29 cellular contexts compared by ENCODE assay signal in the genomic region with DNA sequence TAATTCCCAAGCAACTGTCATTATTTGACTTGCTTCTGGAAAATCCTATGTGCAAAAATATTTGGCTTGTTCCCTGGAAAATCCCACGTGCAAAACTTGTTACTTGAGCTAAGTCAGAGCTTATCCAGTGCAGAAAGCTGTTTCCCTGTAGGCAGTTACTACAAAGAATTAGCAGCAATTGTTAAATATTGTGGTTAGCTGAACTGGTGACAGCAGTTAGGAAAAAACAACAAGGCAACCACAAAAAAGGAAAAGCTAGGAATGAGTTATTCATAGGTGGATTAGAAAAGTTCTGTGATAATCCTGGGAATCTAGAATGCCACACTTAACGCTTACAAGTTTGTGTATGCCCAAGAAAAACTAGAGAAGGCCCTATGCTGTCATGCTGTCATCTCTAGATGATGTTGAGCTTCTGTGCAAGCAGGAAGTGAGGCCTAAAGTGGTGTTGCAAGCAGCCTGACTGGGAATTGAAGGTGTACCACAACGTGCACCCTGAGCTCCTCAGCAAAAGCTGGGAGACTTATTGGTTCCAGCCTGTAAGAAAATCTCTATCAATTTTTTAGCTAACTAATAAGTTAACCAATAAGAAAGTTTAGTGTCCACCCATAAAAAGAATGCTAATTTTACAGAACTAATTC.
DNase-seq lines count a peak whose midpoint lies in the region; ATAC-seq, FAIRE-seq and TF ChIP-seq lines count a peak whose summit lies in the region.
"Had no signal": no experiment of that assay in that cellular context is flagged by ENCODE, and none has a peak within 500 bp of the region (broad histone marks: within the 10 kb centered on the region; RNA-seq: fewer than 3 reads in every experiment).

No MANE protein-coding gene starts in this region.

- no peak overlapping the region for H3K4me2 ChIP-seq in astrocyte (ENCODE audit: low read length)

- no peaks in the 10 kb centered on the region for H3K9me3 Mint-ChIP-seq in activated CD4-positive, alpha-beta T cell treated with anti-CD3 and anti-CD28 coated beads for 36 hours (ENCODE audit: low read depth)
- H3K9me3 Mint-ChIP-seq in astrocyte (ENCODE audit: unreplicated experiment), result no peaks in the 10 kb centered on the region
- H3K9me3 Mint-ChIP-seq: activated CD8-positive, alpha-beta T cell treated with anti-CD3 and anti-CD28 coated beads for 36 hours; activated naive CD4-positive, alpha-beta T cell treated with anti-CD3 and anti-CD28 coated beads, Interleukin-2, amount 50 U/mL, for 24 hours; activated T-helper 2 cell treated with anti-CD3 and anti-CD28 coated beads, Interferon-gamma antibody, Interleukin-2, Interleukin-4, amounts not matched to agents 10 μg/mL and 5 μg/mL and 100 μg/mL, durations not matched to agents 14 hours and 24 hours and 36 hours; CD4-positive, alpha-beta memory T cell; stimulated activated naive CD8-positive, alpha-beta T cell treated with anti-CD3 and anti-CD28 coated beads, Interleukin-15, Interleukin-2, amounts not matched to agents 100 ng/mL and 50 ng/mL, for 24 hours had no signal

- POLR2A ChIA-PET in activated CD4-positive, alpha-beta T cell treated with anti-CD3 and anti-CD28 coated beads for 36 hours (lab: Charles Lee), result no interaction called here

- FAIRE-seq in astrocyte (lab: Jason Lieb, UNC), result no peak
- FAIRE-seq: RCC 7860, TTC549 had no signal

- no peaks in the 10 kb centered on the region for H3K79me2 ChIP-seq in astrocyte (ENCODE audit: insufficient read depth, low read length)

- CTCF ChIA-PET in activated CD4-positive, alpha-beta T cell treated with anti-CD3 and anti-CD28 coated beads for 36 hours (lab: Charles Lee), result interaction anchor here (0.6 to 1.4 kb wide), 3 partner anchors 10 to 753 kb away, joined by 3 read pairs; no protein-coding TSS in a partner anchor

- H3K9me3 ChIP-seq in astrocyte (ENCODE audit: insufficient read depth, low read depth, low read length), result no peaks in the 10 kb centered on the region
- H3K9me3 ChIP-seq: esophagus squamous epithelium, gastrocnemius medialis, neutrophil, sigmoid colon had no signal

- no peak overlapping the region for H2AFZ ChIP-seq in astrocyte (ENCODE audit: low read depth, low read length)

- TF ChIP-seq CTCF in astrocyte (IDR thresholded peaks at IDR 0.05; ENCODE audit: insufficient read depth, low read depth, low read length) (no peak), foreskin fibroblast (IDR thresholded peaks at IDR 0.05; ENCODE audit: low read depth, low read length) (no peak)

- no peaks in the 10 kb centered on the region for H3K4me1 Mint-ChIP-seq in activated CD4-positive, alpha-beta T cell treated with anti-CD3 and anti-CD28 coated beads for 36 hours
- peaks cover 8% of the 10 kb centered on the region for H3K4me1 Mint-ChIP-seq in astrocyte (ENCODE audit: low read depth, unreplicated experiment)
- H3K4me1 Mint-ChIP-seq: activated naive CD4-positive, alpha-beta T cell treated with anti-CD3 and anti-CD28 coated beads, Interleukin-2, amount 50 U/mL, for 24 hours; CD4-positive, alpha-beta memory T cell had no signal

- H3K4me3 ChIP-seq in astrocyte (ENCODE audit: insufficient read depth, low read depth, low read length) (no peak overlapping the region), skeletal muscle cell (ENCODE audit: low read depth, low read length) (no peak overlapping the region), foreskin fibroblast (ENCODE audit: low read depth in 1 of 2, low read length in 2 of 2) (no peak overlapping the region)
- H3K4me3 ChIP-seq: esophagus squamous epithelium, gastrocnemius medialis, sigmoid colon had no signal

- DNase-seq in activated CD4-positive, alpha-beta T cell treated with anti-CD3 and anti-CD28 coated beads for 36 hours, result no peak
- no peak for DNase-seq in activated CD4-positive, alpha-beta T cell treated with anti-CD3 and anti-CD28 coated beads, Interleukin-2, amount 50 U/mL, for 1 hour
- DNase-seq in NOMO-1 (lab: John Stamatoyannopoulos, UW; ENCODE audit: unreplicated experiment in 2 of 2) (peak; percentile 23 to 57), astrocyte (ENCODE audit: low read depth) (peak; percentile 1), skeletal muscle cell (ENCODE audit: low read depth) (peak; percentile 1), left lobe of liver (ENCODE audit: low spot score) (no peak), foreskin fibroblast (no peak)
- DNase-seq in stimulated activated CD4-positive, alpha-beta T cell treated with anti-CD3 and anti-CD28 coated beads, Interleukin-12 subunit alpha, Interleukin-12 subunit beta, amount 100 ng/mL, for 4 hours, result no peak
- DNase-seq: 8988T; activated CD8-positive, alpha-beta T cell treated with anti-CD3 and anti-CD28 coated beads for 36 hours; CD4-positive, alpha-beta memory T cell; central memory CD4-positive, alpha-beta T cell; esophagus squamous epithelium; gastrocnemius medialis; H7; MM.1S; NCI-H1694; NCI-H524; SIG-M5; sigmoid colon; T-helper 1 cell had no signal

- H3K9ac ChIP-seq in astrocyte (ENCODE audit: low read length), result no peak overlapping the region

- no peak overlapping the region for H3K27ac Mint-ChIP-seq in activated CD4-positive, alpha-beta T cell treated with anti-CD3 and anti-CD28 coated beads for 36 hours
- H3K27ac Mint-ChIP-seq in astrocyte (ENCODE audit: unreplicated experiment), result no peak overlapping the region
- H3K27ac Mint-ChIP-seq: activated CD8-positive, alpha-beta T cell treated with anti-CD3 and anti-CD28 coated beads for 36 hours; activated naive CD4-positive, alpha-beta T cell treated with anti-CD3 and anti-CD28 coated beads, Interleukin-2, amount 50 U/mL, for 24 hours; activated T-helper 2 cell treated with anti-CD3 and anti-CD28 coated beads, Interferon-gamma antibody, Interleukin-2, Interleukin-4, amounts not matched to agents 10 μg/mL and 5 μg/mL and 100 μg/mL, durations not matched to agents 14 hours and 24 hours and 36 hours; CD4-positive, alpha-beta memory T cell; progenitor cell of endocrine pancreas; stimulated activated naive CD8-positive, alpha-beta T cell treated with anti-CD3 and anti-CD28 coated beads, Interleukin-15, Interleukin-2, amounts not matched to agents 100 ng/mL and 50 ng/mL, for 24 hours had no signal

- intact Hi-C loops in activated CD4-positive, alpha-beta T cell treated with anti-CD3 and anti-CD28 coated beads for 36 hours (cut with DNase I, micrococcal nuclease), result no loop called here

- no peaks in the 10 kb centered on the region for H4K20me1 ChIP-seq in astrocyte (ENCODE audit: insufficient read depth, low read length)

- H3K36me3 Mint-ChIP-seq in activated CD4-positive, alpha-beta T cell treated with anti-CD3 and anti-CD28 coated beads for 36 hours (ENCODE audit: low read depth), result no peaks in the 10 kb centered on the region
- H3K36me3 Mint-ChIP-seq in astrocyte (ENCODE audit: low read depth, unreplicated experiment), result no peaks in the 10 kb centered on the region
- H3K36me3 Mint-ChIP-seq: activated naive CD4-positive, alpha-beta T cell treated with anti-CD3 and anti-CD28 coated beads, Interleukin-2, amount 50 U/mL, for 24 hours; CD4-positive, alpha-beta memory T cell had no signal

- no peaks in the 10 kb centered on the region for H3K27me3 Mint-ChIP-seq in activated CD4-positive, alpha-beta T cell treated with anti-CD3 and anti-CD28 coated beads for 36 hours
- H3K27me3 Mint-ChIP-seq in astrocyte (ENCODE audit: low read depth, unreplicated experiment), result no peaks in the 10 kb centered on the region
- H3K27me3 Mint-ChIP-seq: activated CD8-positive, alpha-beta T cell treated with anti-CD3 and anti-CD28 coated beads for 36 hours; activated naive CD4-positive, alpha-beta T cell treated with anti-CD3 and anti-CD28 coated beads, Interleukin-2, amount 50 U/mL, for 24 hours; progenitor cell of endocrine pancreas; stimulated activated naive CD8-positive, alpha-beta T cell treated with anti-CD3 and anti-CD28 coated beads, Interleukin-15, Interleukin-2, amounts not matched to agents 100 ng/mL and 50 ng/mL, for 24 hours had no signal

- no peak overlapping the region for H3K27ac ChIP-seq in astrocyte (ENCODE audit: low read depth, low read length)
- H3K27ac ChIP-seq: esophagus squamous epithelium, gastrocnemius medialis, neutrophil, sigmoid colon had no signal

- peak; percentile 49 for ATAC-seq in activated CD4-positive, alpha-beta T cell treated with anti-CD3 and anti-CD28 coated beads for 36 hours
- no peak for ATAC-seq in left lobe of liver
- ATAC-seq: activated CD4-positive, CD25-positive, alpha-beta regulatory T cell treated with anti-CD3 and anti-CD28 coated beads, Interleukin-2, amount 50 U/mL, for 24 hours; activated CD8-positive, alpha-beta T cell treated with anti-CD3 and anti-CD28 coated beads for 36 hours; gastrocnemius medialis had no signal

- no peaks in the 10 kb centered on the region for H3K4me1 ChIP-seq in astrocyte (ENCODE audit: insufficient read depth, low read length)
- H3K4me1 ChIP-seq: esophagus squamous epithelium, gastrocnemius medialis, sigmoid colon had no signal

- H3K4me3 Mint-ChIP-seq in activated CD4-positive, alpha-beta T cell treated with anti-CD3 and anti-CD28 coated beads for 36 hours, result no peak overlapping the region
- no peak overlapping the region for H3K4me3 Mint-ChIP-seq in astrocyte (ENCODE audit: unreplicated experiment)
- H3K4me3 Mint-ChIP-seq: activated CD8-positive, alpha-beta T cell treated with anti-CD3 and anti-CD28 coated beads for 36 hours; activated naive CD4-positive, alpha-beta T cell treated with anti-CD3 and anti-CD28 coated beads, Interleukin-2, amount 50 U/mL, for 24 hours; CD4-positive, alpha-beta memory T cell; stimulated activated naive CD8-positive, alpha-beta T cell treated with anti-CD3 and anti-CD28 coated beads, Interleukin-15, Interleukin-2, amounts not matched to agents 100 ng/mL and 50 ng/mL, for 24 hours had no signal

- H3K36me3 ChIP-seq in astrocyte (ENCODE audit: insufficient read depth, low read length), result no peaks in the 10 kb centered on the region
- H3K36me3 ChIP-seq: esophagus squamous epithelium, gastrocnemius medialis, neutrophil, sigmoid colon had no signal

- no peaks in the 10 kb centered on the region for H3K27me3 ChIP-seq in astrocyte (ENCODE audit: insufficient read depth, low read length)
- H3K27me3 ChIP-seq: esophagus squamous epithelium, gastrocnemius medialis, neutrophil, sigmoid colon had no signal

Comparison
In these comparisons a context has a peak if more than half of its experiments do, and no peak if none do; other contexts are left out.
1. DNase-seq: peak in NOMO-1 (2 of 2), astrocyte (single experiment) and skeletal muscle cell (single experiment); none in activated CD4-positive, alpha-beta T cell treated with anti-CD3 and anti-CD28 coated beads for 36 hours (single experiment), activated CD4-positive, alpha-beta T cell treated with anti-CD3 and anti-CD28 coated beads, Interleukin-2, amount 50 U/mL, for 1 hour (single experiment), stimulated activated CD4-positive, alpha-beta T cell treated with anti-CD3 and anti-CD28 coated beads, Interleukin-12 subunit alpha, Interleukin-12 subunit beta, amount 100 ng/mL, for 4 hours (single experiment), left lobe of liver (single experiment) and foreskin fibroblast (0 of 2).